ENCODE assay signal across 19 cellular contexts in genomic region chr15:53671545-53671944, GRCh38.
DNase-seq lines count a peak whose midpoint lies in the region; ATAC-seq and TF ChIP-seq lines count a peak whose summit lies in the region.
"Had no signal": no experiment of that assay in that cellular context is flagged by ENCODE, and none has a peak within 500 bp of the region (broad histone marks: within the 10 kb centered on the region; RNA-seq: fewer than 3 reads in every experiment).

No MANE protein-coding gene starts in this region.

- no peak overlapping the region for H3K4me2 ChIP-seq in mesendoderm (ENCODE audit: low read length)
- H3K4me2 ChIP-seq: BLaER1 had no signal

- no peak overlapping the region for H3K23ac ChIP-seq in mesendoderm (ENCODE audit: low read length)

- H3K79me1 ChIP-seq in mesendoderm (ENCODE audit: low read length) = no peaks in the 10 kb centered on the region

- no peak overlapping the region for H2AK5ac ChIP-seq in mesendoderm (ENCODE audit: low read length)

- DNase-seq in NCI-H460 (ENCODE audit: extremely low read depth, low read depth) = peak; percentile 63
- DNase-seq in WERI-Rb-1 = no peak
- peak; percentile 10 for DNase-seq in mesendoderm
- DNase-seq in psoas muscle = no peak
- no peak for DNase-seq in DMS79 treated with DMSO at 0.1 percent for 48 hours (lab: John Stamatoyannopoulos, UW)
- DNase-seq in putamen (ENCODE audit: low spot score) = no peak
- DNase-seq in amygdala (lab: John Stamatoyannopoulos, UW) = no peak
- DNase-seq: Caco-2; CD4-positive, CD25-positive, alpha-beta regulatory T cell; CD8-positive, alpha-beta T cell; DMS153; EL; GDM1; GM23248; HFFc6 had no signal

- H3K79me2 ChIP-seq in mesendoderm (ENCODE audit: control insufficient read depth, insufficient read depth, low read length) = no peaks in the 10 kb centered on the region

- H3K9me3 ChIP-seq in WERI-Rb-1 (ENCODE audit: severe bottlenecking) = no peaks in the 10 kb centered on the region
- no peaks in the 10 kb centered on the region for H3K9me3 ChIP-seq in psoas muscle
- H3K9me3 ChIP-seq: BLaER1, Caco-2, HAP-1 had no signal

- H3K27ac ChIP-seq in WERI-Rb-1 (peak overlapping the region; percentile 63), mesendoderm (ENCODE audit: low read depth, low read length) (no peak overlapping the region), psoas muscle (no peak overlapping the region)
- H3K27ac ChIP-seq: BLaER1, C4-2B, GM23248 had no signal

- H3K9ac ChIP-seq in mesendoderm (ENCODE audit: low read length) = no peak overlapping the region
- H3K9ac ChIP-seq: BLaER1, GM23248 had no signal

- no peak overlapping the region for H3K4ac ChIP-seq in mesendoderm (ENCODE audit: low read depth, low read length)

- WGBS in mesendoderm (ENCODE audit: extremely low coverage, insufficient coverage, low lambda C conversion rate) = no CpG with 5 or more reads among the region's 4 CpGs
- 21 to 32% (median 24%) methylated on average over 4 of the region's 4 CpGs for WGBS in psoas muscle, 3 donors

- H3K4me1 ChIP-seq in mesendoderm (ENCODE audit: control insufficient read depth, low read depth, low read length) = no peaks in the 10 kb centered on the region
- H3K4me1 ChIP-seq in psoas muscle = no peaks in the 10 kb centered on the region
- H3K4me1 ChIP-seq: BLaER1, Caco-2, HAP-1 had no signal

- no peaks in the 10 kb centered on the region for H3K27me3 ChIP-seq in WERI-Rb-1 (ENCODE audit: insufficient read depth, low read depth, severe bottlenecking)
- no peaks in the 10 kb centered on the region for H3K27me3 ChIP-seq in mesendoderm (ENCODE audit: insufficient read depth, low read length, poor library complexity)
- H3K27me3 ChIP-seq in psoas muscle (ENCODE audit: insufficient read depth in 3 of 3, low read length in 2 of 3) = no peaks in the 10 kb centered on the region
- H3K27me3 ChIP-seq: BLaER1 had no signal

- no peak overlapping the region for H2BK15ac ChIP-seq in mesendoderm (replicated peaks; ENCODE audit: low read depth)

- H3K4me3 ChIP-seq in WERI-Rb-1 (ENCODE audit: low read depth, low read length) (no peak overlapping the region), mesendoderm (ENCODE audit: low read length) (no peak overlapping the region), psoas muscle (no peak overlapping the region)
- H3K4me3 ChIP-seq: BLaER1, GM12878, GM23248, HAP-1 had no signal

- H4K8ac ChIP-seq in mesendoderm (ENCODE audit: low read depth, low read length) = no peak overlapping the region

- no peak overlapping the region for H2BK5ac ChIP-seq in mesendoderm (ENCODE audit: low read length)

- TF ChIP-seq CTCF in WERI-Rb-1 (IDR thresholded peaks at IDR 0.05; ENCODE audit: low read depth, low read length) = no peak
- TF ChIP-seq CTCF in psoas muscle (IDR thresholded peaks at IDR 0.05) = no peak

- no peaks in the 10 kb centered on the region for H3K36me3 ChIP-seq in WERI-Rb-1
- H3K36me3 ChIP-seq in mesendoderm (ENCODE audit: control insufficient read depth, insufficient read depth, low read length) = no peaks in the 10 kb centered on the region
- H3K36me3 ChIP-seq in psoas muscle (ENCODE audit: insufficient read depth in 1 of 2, low read depth in 1 of 2) = no peaks in the 10 kb centered on the region
- H3K36me3 ChIP-seq: BLaER1, HAP-1 had no signal

- H2BK120ac ChIP-seq in mesendoderm (ENCODE audit: low read depth, low read length) = no peak overlapping the region

- intact Hi-C loops in psoas muscle (cut with DNase I) = no loop called here

- H3K56ac ChIP-seq in mesendoderm (ENCODE audit: low read length) = no peak overlapping the region

- ATAC-seq in psoas muscle = peak in 3 of 4 donors; percentile 65 to 81 (median 75)
- ATAC-seq: CD8-positive, alpha-beta T cell; GM12878 had no signal

- H3K18ac ChIP-seq in mesendoderm (ENCODE audit: low read length) = no peak overlapping the region

- no peak overlapping the region for H4K5ac ChIP-seq in mesendoderm (ENCODE audit: low read length)

Comparison
In these comparisons a context has a peak if more than half of its experiments do, and no peak if none do; other contexts are left out.
1. DNase-seq: peak in NCI-H460 (single experiment) and mesendoderm (single experiment); none in WERI-Rb-1 (single experiment), psoas muscle (0 of 2), DMS79 treated with DMSO at 0.1 percent for 48 hours (single experiment), putamen (single experiment) and amygdala (0 of 56).